8 cellular contexts compared by ENCODE assay signal in the genomic region with DNA sequence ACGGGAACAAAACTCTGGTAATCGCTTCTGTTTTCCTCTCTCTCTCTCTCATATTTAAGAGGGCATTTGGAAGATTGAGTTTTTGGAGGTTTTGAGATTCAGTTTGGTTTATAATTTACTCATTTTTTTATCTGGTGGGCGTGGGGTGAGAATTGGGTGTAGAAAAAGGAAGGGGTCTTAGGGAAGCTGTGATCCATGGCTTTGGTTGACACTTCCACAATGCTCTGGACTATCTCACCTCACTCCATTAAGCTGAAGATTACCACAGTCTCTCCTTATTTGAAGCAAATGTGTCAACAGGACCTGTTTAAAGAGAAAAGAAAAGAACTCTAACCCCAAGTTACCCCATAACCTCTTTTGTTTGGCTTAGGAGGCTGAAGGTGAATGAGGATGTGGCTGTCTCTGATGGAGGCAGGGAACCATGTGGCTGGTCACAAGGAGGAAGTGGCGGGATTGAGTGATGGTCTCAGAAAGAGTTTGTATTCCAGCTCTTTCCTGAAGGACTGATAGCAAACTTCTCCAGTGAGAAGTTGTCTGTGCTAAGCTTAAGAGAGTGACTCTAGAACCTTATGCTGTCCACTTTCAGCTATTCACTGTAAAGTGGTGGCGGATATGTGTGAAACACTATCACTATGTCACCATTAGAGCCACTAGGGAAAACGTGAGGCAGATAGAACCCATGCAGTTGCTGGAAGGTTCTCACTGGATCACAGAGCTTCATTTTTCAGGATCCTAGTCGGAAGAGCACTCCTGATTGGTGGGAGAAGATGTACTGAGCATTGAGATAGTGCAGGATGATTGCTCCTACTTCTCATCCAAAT. TPM values are rescaled to one million over a fixed set of nuclear protein-coding genes. Genes with fewer than 3 reads are reported as not detected.
DNase-seq lines count a peak whose midpoint lies in the region; ATAC-seq and TF ChIP-seq lines count a peak whose summit lies in the region.

No MANE protein-coding gene starts in this region.

- no peak for TF ChIP-seq POLR2A in vagina (IDR thresholded peaks at IDR 0.05)

- peaks cover 11% of the 10 kb centered on the region for H3K4me1 ChIP-seq in vagina

- TF ChIP-seq CTCF in brain microvascular endothelial cell (IDR thresholded peaks at IDR 0.05; ENCODE audit: low read depth, low read length, missing control alignments) (no peak), vagina (IDR thresholded peaks at IDR 0.05) (no peak)

- no peaks in the 10 kb centered on the region for H3K27me3 ChIP-seq in brain microvascular endothelial cell (replicated peaks)
- H3K27me3 ChIP-seq in vagina, result no peaks in the 10 kb centered on the region

- in situ Hi-C loops in brain microvascular endothelial cell (cut with HindIII; ENCODE audit: low pct_ligation_motif_present, low sequenced_read_pairs), result no loop called here

- DNase-seq in activated CD4-positive, alpha-beta T cell treated with anti-CD3 and anti-CD28 coated beads for 36 hours, result no peak
- DNase-seq in activated CD4-positive, alpha-beta T cell treated with anti-CD3 and anti-CD28 coated beads for 4 hours, result no peak
- DNase-seq in NCI-H446 treated with DMSO at 0.1 percent for 48 hours (lab: John Stamatoyannopoulos, UW), result peak; percentile 50
- DNase-seq in brain microvascular endothelial cell, result peak; percentile 30
- peak; percentile 72 for DNase-seq in medulla oblongata (ENCODE audit: extremely low spot score)
- no peak for DNase-seq in vagina (ENCODE audit: extremely low spot score in 2 of 2)
- DNase-seq in globus pallidus (ENCODE audit: low spot score), result no peak
- no peak for DNase-seq in stimulated activated CD4-positive, alpha-beta T cell treated with anti-CD3 and anti-CD28 coated beads, Interleukin-15, amount 100 ng/mL, for 24 hours

- peak overlapping the region; percentile 38 for H3K4me3 Mint-ChIP-seq in activated CD4-positive, alpha-beta T cell treated with anti-CD3 and anti-CD28 coated beads for 36 hours

- H3K36me3 Mint-ChIP-seq in activated CD4-positive, alpha-beta T cell treated with anti-CD3 and anti-CD28 coated beads for 36 hours (ENCODE audit: low read depth), result no peaks in the 10 kb centered on the region

- CTCF ChIA-PET in activated CD4-positive, alpha-beta T cell treated with anti-CD3 and anti-CD28 coated beads for 36 hours (lab: Charles Lee), result interaction anchor here (0.6 kb wide), 1 partner anchor 14 kb away, joined by 3 read pairs; no protein-coding TSS in a partner anchor

- H3K9me3 Mint-ChIP-seq in activated CD4-positive, alpha-beta T cell treated with anti-CD3 and anti-CD28 coated beads for 36 hours (ENCODE audit: low read depth), result no peaks in the 10 kb centered on the region

- H3K9me3 ChIP-seq in vagina, result no peaks in the 10 kb centered on the region

- intact Hi-C loops in activated CD4-positive, alpha-beta T cell treated with anti-CD3 and anti-CD28 coated beads for 36 hours (cut with DNase I, micrococcal nuclease), result no loop called here
- intact Hi-C loops in vagina (cut with DNase I), result no loop called here

- H3K27me3 Mint-ChIP-seq in activated CD4-positive, alpha-beta T cell treated with anti-CD3 and anti-CD28 coated beads for 36 hours, result peaks cover 37% of the 10 kb centered on the region

- peaks cover 14% of the 10 kb centered on the region for H3K4me1 Mint-ChIP-seq in activated CD4-positive, alpha-beta T cell treated with anti-CD3 and anti-CD28 coated beads for 36 hours

- no peak overlapping the region for H3K27ac Mint-ChIP-seq in activated CD4-positive, alpha-beta T cell treated with anti-CD3 and anti-CD28 coated beads for 36 hours

- H3K4me3 ChIP-seq in brain microvascular endothelial cell (ENCODE audit: low read depth, low read length) (peak overlapping the region; percentile 71), vagina (peak overlapping the region; percentile 52 to 80)

- H3K36me3 ChIP-seq in brain microvascular endothelial cell (replicated peaks) (no peaks in the 10 kb centered on the region), vagina (no peaks in the 10 kb centered on the region)

- ATAC-seq in activated CD4-positive, alpha-beta T cell treated with anti-CD3 and anti-CD28 coated beads for 36 hours, result no peak

- POLR2A ChIA-PET in activated CD4-positive, alpha-beta T cell treated with anti-CD3 and anti-CD28 coated beads for 36 hours (lab: Charles Lee), result interaction anchor here (0.8 kb wide), 1 partner anchor 1350 kb away, joined by 3 read pairs; no protein-coding TSS in a partner anchor

- peak overlapping the region; percentile 67 for H3K27ac ChIP-seq in brain microvascular endothelial cell
- H3K27ac ChIP-seq in vagina, result peak overlapping the region; percentile 73

RNA-seq across cellular contexts. Expression of gene ZNF804A, which starts 0.9 kb away (rescaled TPM):
- not detected for total RNA-seq in activated CD4-positive, alpha-beta T cell treated with anti-CD3 and anti-CD28 coated beads for 36 hours
- total RNA-seq in vagina, result 1.2 TPM

Comparison
In these comparisons a context has a peak if more than half of its experiments do, and no peak if none do; other contexts are left out.
1. DNase-seq: peak in NCI-H446 treated with DMSO at 0.1 percent for 48 hours (single experiment), brain microvascular endothelial cell (single experiment) and medulla oblongata (single experiment); none in activated CD4-positive, alpha-beta T cell treated with anti-CD3 and anti-CD28 coated beads for 36 hours (single experiment), activated CD4-positive, alpha-beta T cell treated with anti-CD3 and anti-CD28 coated beads for 4 hours (0 of 2), vagina (0 of 2), globus pallidus (single experiment) and stimulated activated CD4-positive, alpha-beta T cell treated with anti-CD3 and anti-CD28 coated beads, Interleukin-15, amount 100 ng/mL, for 24 hours (single experiment).